Comparison of ENCODE assay signal across 12 cellular contexts in the genomic region with DNA sequence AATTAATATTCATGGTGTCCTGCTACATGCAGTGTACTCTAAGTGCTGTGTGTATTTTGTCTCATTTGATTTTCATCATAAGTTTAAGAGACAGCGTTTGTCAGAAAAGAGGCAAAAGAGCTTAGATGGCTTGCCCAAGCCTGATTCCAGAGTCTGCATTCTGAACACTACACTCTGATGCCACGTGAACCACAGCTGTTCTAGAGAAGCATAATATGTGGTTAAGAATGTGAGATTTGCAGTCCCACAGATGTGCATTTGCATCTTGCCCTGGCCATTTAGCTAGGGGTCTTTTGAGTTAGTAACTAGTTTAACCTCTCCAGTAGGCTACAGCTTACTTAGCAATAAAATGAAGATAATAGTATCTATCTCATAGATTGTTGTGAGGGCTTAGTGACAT. TPM values are rescaled to one million over a fixed set of nuclear protein-coding genes. Genes with fewer than 3 reads are reported as not detected.
DNase-seq lines count a peak whose midpoint lies in the region; ATAC-seq and TF ChIP-seq lines count a peak whose summit lies in the region.
"Had no signal": no experiment of that assay in that cellular context is flagged by ENCODE, and none has a peak within 500 bp of the region (broad histone marks: within the 10 kb centered on the region; RNA-seq: fewer than 3 reads in every experiment).

No MANE protein-coding gene starts in this region.

- intact Hi-C loops in Panc1 (cut with micrococcal nuclease; ENCODE audit: unreplicated experiment): no loop called here
- intact Hi-C loops in activated CD4-positive, alpha-beta memory T cell treated with anti-CD3 and anti-CD28 coated beads for 36 hours (cut with micrococcal nuclease): no loop called here
- intact Hi-C loops in mammary epithelial cell (cut with micrococcal nuclease): no loop called here

- no peaks in the 10 kb centered on the region for H4K20me1 ChIP-seq in mammary epithelial cell (ENCODE audit: insufficient read depth, low read length)

- H3K4me1 ChIP-seq in Panc1 (ENCODE audit: control insufficient read depth, insufficient read depth, low read length) (peaks cover 32% of the 10 kb centered on the region), mammary epithelial cell (ENCODE audit: insufficient read depth, low read length) (peaks cover 6% of the 10 kb centered on the region)

- dilution Hi-C loops in mammary epithelial cell (cut with HindIII; ENCODE audit: low sequenced_read_pairs): no loop called here

- 97% methylated on average over 2 of the region's 2 CpGs for WGBS in mammary epithelial cell (ENCODE audit: low coverage, missing lambda C conversion rate)

- no peak overlapping the region for H3K4me2 ChIP-seq in mammary epithelial cell (ENCODE audit: insufficient read depth, low read depth, low read length)

- peak; percentile 85 for ATAC-seq in GM19324 (IDR thresholded peaks at IDR 0.05; ENCODE audit: low FRiP score, unreplicated experiment)
- ATAC-seq in HG02981 (IDR thresholded peaks at IDR 0.05; ENCODE audit: unreplicated experiment): peak; percentile 66
- ATAC-seq in Panc1: no peak

- no peak overlapping the region for H3K4me3 Mint-ChIP-seq in activated CD4-positive, alpha-beta memory T cell treated with anti-CD3 and anti-CD28 coated beads for 36 hours

- H2AFZ ChIP-seq in mammary epithelial cell (ENCODE audit: low read depth, low read length): no peak overlapping the region

- no peaks in the 10 kb centered on the region for H3K79me2 ChIP-seq in mammary epithelial cell (ENCODE audit: insufficient read depth, low read length)

- BruUV-seq in Panc1 (replicated peaks; lab: Mats Ljungman, UMichigan) (no TSS peak), mammary epithelial cell (replicated peaks; lab: Mats Ljungman, UMichigan) (no TSS peak)

- H3K27me3 ChIP-seq in Panc1 (ENCODE audit: control insufficient read depth, insufficient read depth, low read length) (no peaks in the 10 kb centered on the region), mammary epithelial cell (ENCODE audit: insufficient read depth, low read length) (no peaks in the 10 kb centered on the region)

- DNase-seq in AG10803 (ENCODE audit: low read depth) (peak; percentile 74), Panc1 (ENCODE audit: low read depth, low spot score) (no peak), COLO668 (lab: John Stamatoyannopoulos, UW; ENCODE audit: unreplicated experiment) (no peak), NCI-H526 treated with DMSO at 0.1 percent for 48 hours (lab: John Stamatoyannopoulos, UW) (no peak), mammary epithelial cell (no peak)
- no peak for DNase-seq in activated CD4-positive, alpha-beta memory T cell treated with anti-CD3 and anti-CD28 coated beads for 36 hours
- DNase-seq: activated CD4-positive, alpha-beta T cell treated with anti-CD3 and anti-CD28 coated beads for 4 hours; NCI-H446 treated with DMSO at 0.1 percent for 48 hours; SK-N-SH; stimulated activated CD4-positive, alpha-beta T cell treated with anti-CD3 and anti-CD28 coated beads, Interleukin-2, amount 100 ng/mL, for 24 hours had no signal

- no peaks in the 10 kb centered on the region for H3K36me3 Mint-ChIP-seq in activated CD4-positive, alpha-beta memory T cell treated with anti-CD3 and anti-CD28 coated beads for 36 hours

- POLR2A ChIA-PET in Panc1 (lab: Charles Lee): no interaction called here
- POLR2A ChIA-PET in activated CD4-positive, alpha-beta memory T cell treated with anti-CD3 and anti-CD28 coated beads for 36 hours (lab: Charles Lee): no interaction called here

- H3K36me3 ChIP-seq in Panc1 (ENCODE audit: control insufficient read depth, insufficient read depth, low read length): no peaks in the 10 kb centered on the region
- H3K36me3 ChIP-seq in mammary epithelial cell (ENCODE audit: insufficient read depth, low read length): no peaks in the 10 kb centered on the region

- in situ Hi-C loops in Panc1 (cut with HindIII; ENCODE audit: low pct_unique_long_range_greater_than_20kb, low sequenced_read_pairs): no loop called here
- in situ Hi-C loops in mammary epithelial cell (cut with MboI; ENCODE audit: low sequenced_read_pairs in 2 of 2): no loop called here

- H3K4me3 ChIP-seq in AG10803 (ENCODE audit: low read length) (no peak overlapping the region), Panc1 (ENCODE audit: low read depth in 2 of 2, low read length in 2 of 2) (no peak overlapping the region), mammary epithelial cell (replicated peaks in 1 of 3; ENCODE audit: insufficient read depth in 1 of 3, low read depth in 2 of 3, low read length in 3 of 3) (no peak overlapping the region)

- H3K27me3 Mint-ChIP-seq in activated CD4-positive, alpha-beta memory T cell treated with anti-CD3 and anti-CD28 coated beads for 36 hours: peaks cover 2% of the 10 kb centered on the region

- CTCF ChIA-PET in Panc1 (lab: Charles Lee): no interaction called here
- CTCF ChIA-PET in activated CD4-positive, alpha-beta memory T cell treated with anti-CD3 and anti-CD28 coated beads for 36 hours (lab: Charles Lee): interaction anchor here (1.6 kb wide), 1 partner anchor 114 kb away, joined by 4 read pairs; no protein-coding TSS in a partner anchor
- CTCF ChIA-PET in mammary epithelial cell (lab: Charles Lee; ENCODE audit: low non-redundant PET): no interaction called here

- H3K9me3 Mint-ChIP-seq in activated CD4-positive, alpha-beta memory T cell treated with anti-CD3 and anti-CD28 coated beads for 36 hours: no peaks in the 10 kb centered on the region

- H3K27ac ChIP-seq in Panc1 (ENCODE audit: low read length): peak overlapping the region; percentile 68
- no peak overlapping the region for H3K27ac ChIP-seq in mammary epithelial cell (ENCODE audit: insufficient read depth, low read depth, low read length)

- no peak overlapping the region for H3K9ac ChIP-seq in mammary epithelial cell (ENCODE audit: insufficient read depth, low read length)
- H3K9ac ChIP-seq: SK-N-SH had no signal

- no peak overlapping the region for H3K27ac Mint-ChIP-seq in activated CD4-positive, alpha-beta memory T cell treated with anti-CD3 and anti-CD28 coated beads for 36 hours

- H3K9me3 ChIP-seq in Panc1 (ENCODE audit: control insufficient read depth, insufficient read depth, low read depth, low read length) (no peaks in the 10 kb centered on the region), mammary epithelial cell (replicated peaks; ENCODE audit: insufficient read depth, low read length) (no peaks in the 10 kb centered on the region)
- H3K9me3 ChIP-seq: SK-N-SH had no signal

- peaks cover 19% of the 10 kb centered on the region for H3K4me1 Mint-ChIP-seq in activated CD4-positive, alpha-beta memory T cell treated with anti-CD3 and anti-CD28 coated beads for 36 hours (ENCODE audit: low read depth)

- no peak for TF ChIP-seq CTCF in AG10803 (conservative IDR thresholded peaks at IDR 0.05; ENCODE audit: low read length)
- no peak for TF ChIP-seq CTCF in Panc1 (IDR thresholded peaks at IDR 0.05)
- no peak for TF ChIP-seq CTCF in mammary epithelial cell (conservative IDR thresholded peaks at IDR 0.05 in 1 of 2, IDR thresholded peaks at IDR 0.05 in 1 of 2; ENCODE audit: extremely low read depth in 1 of 2, insufficient read depth in 1 of 2, low read depth in 1 of 2, low read length in 2 of 2)

RNA-seq across cellular contexts. Expression of gene GADD45A, which starts 9.2 kb away (rescaled TPM):
- 106 TPM for total RNA-seq in Panc1 (2021; ENCODE audit: unreplicated experiment)
- 91.6 TPM for polyA plus RNA-seq in Panc1 (2012; ENCODE audit: insufficient read length)
- 10 to 100 TPM; 36.2 to 39.1 TPM for total RNA-seq in activated CD4-positive, alpha-beta memory T cell treated with anti-CD3 and anti-CD28 coated beads for 36 hours
- 100 to 1,000 TPM; 119 to 371 TPM for total RNA-seq in mammary epithelial cell
- polyA plus RNA-seq in mammary epithelial cell: 75.5 TPM
- polyA minus RNA-seq in mammary epithelial cell: 27.2 TPM
